Comparison of ENCODE assay signal across 30 cellular contexts in the genomic region with DNA sequence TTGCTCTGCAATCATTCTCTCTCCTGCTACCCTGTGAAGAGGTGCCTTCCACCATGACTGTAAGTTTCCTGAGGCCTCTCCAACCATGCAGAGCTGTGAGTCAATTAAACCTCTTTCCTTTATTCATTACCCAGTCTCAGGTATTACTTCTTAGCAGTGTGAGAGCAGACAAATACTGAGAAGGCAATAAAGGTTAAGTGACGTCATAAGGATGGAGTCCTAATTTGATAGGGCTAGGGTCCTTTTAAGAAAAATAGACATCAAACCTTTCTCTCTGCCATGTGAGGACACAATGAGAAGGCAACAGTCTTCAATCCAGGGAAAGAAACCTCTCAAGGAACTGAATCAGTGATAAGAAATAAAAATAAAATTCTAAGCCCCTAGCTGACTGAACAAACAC.
"Had no signal": no experiment of that assay in that cellular context is flagged by ENCODE, and none has a peak within 500 bp of the region (broad histone marks: within the 10 kb centered on the region; RNA-seq: fewer than 3 reads in every experiment).

No MANE protein-coding gene starts in this region.

- H3K27ac ChIP-seq: coronary artery, epithelial cell of prostate, esophagus squamous epithelium, gastrocnemius medialis, heart right ventricle, left lung, lower lobe of right lung had no signal

- H3K9me3 ChIP-seq: esophagus squamous epithelium, gastrocnemius medialis, heart right ventricle, left lung, lower lobe of right lung had no signal

- H3K27me3 Mint-ChIP-seq: dendritic cell treated with granulocyte-macrophage colony-stimulating factor and Interleukin-4, amounts not matched to agents 40 ng/mL and 50 ng/mL, for 4 days; effector memory CD8-positive, alpha-beta T cell had no signal

- FAIRE-seq: colon, endometrium, kidney had no signal

- H3K27me3 ChIP-seq: esophagus squamous epithelium, gastrocnemius medialis, left lung had no signal

- ATAC-seq: effector memory CD8-positive, alpha-beta T cell; esophagus mucosa; gastrocnemius medialis; heart right ventricle; left colon; left lung; left ventricle myocardium superior; lower lobe of right lung; mucosa of descending colon had no signal

- H3K27ac Mint-ChIP-seq: dendritic cell treated with granulocyte-macrophage colony-stimulating factor and Interleukin-4, amounts not matched to agents 40 ng/mL and 50 ng/mL, for 4 days; effector memory CD8-positive, alpha-beta T cell; endodermal cell; immature natural killer cell had no signal

- H3K4me3 Mint-ChIP-seq: dendritic cell treated with granulocyte-macrophage colony-stimulating factor and Interleukin-4, amounts not matched to agents 40 ng/mL and 50 ng/mL, for 4 days; effector memory CD8-positive, alpha-beta T cell; endodermal cell; immature natural killer cell; mesothelial cell of epicardium had no signal

- H3K36me3 Mint-ChIP-seq: immature natural killer cell had no signal

- DNase-seq: cerebellar nuclear complex; effector CD8-positive, alpha-beta T cell; effector memory CD8-positive, alpha-beta T cell; endodermal cell; erythroblast; esophagus squamous epithelium; foreskin fibroblast; foreskin melanocyte; gastrocnemius medialis; glutamatergic neuron; head of caudate nucleus; heart right ventricle; hypothalamus; immature natural killer cell; islet precursor cell; kidney; kidney glomerular epithelial cell; left colon; left lung; left ventricle myocardium superior; lower lobe of right lung; mesenchymal stem cell; mucosa of descending colon had no signal

- H3K4me1 Mint-ChIP-seq: immature natural killer cell had no signal

- H3K4me3 ChIP-seq: coronary artery, esophagus squamous epithelium, gastrocnemius medialis, heart right ventricle, left lung, lower lobe of right lung, mucosa of descending colon had no signal

- H3K4me1 ChIP-seq: esophagus squamous epithelium, gastrocnemius medialis, heart right ventricle, left lung, lower lobe of right lung had no signal

- H3K36me3 ChIP-seq: esophagus squamous epithelium, gastrocnemius medialis, heart right ventricle, left lung, lower lobe of right lung had no signal
